9 cellular contexts compared by ENCODE assay signal in genomic region chr14:90815817-90816662, GRCh38. TPM values are rescaled to one million over a fixed set of nuclear protein-coding genes. Genes with fewer than 3 reads are reported as not detected.
DNase-seq lines count a peak whose midpoint lies in the region; ATAC-seq, FAIRE-seq and TF ChIP-seq lines count a peak whose summit lies in the region.
"Had no signal": no experiment of that assay in that cellular context is flagged by ENCODE, and none has a peak within 500 bp of the region (broad histone marks: within the 10 kb centered on the region; RNA-seq: fewer than 3 reads in every experiment).

Gene TTC7B, minus strand, starts transcription at chr14:90816430. Its CDS starts 135 bp downstream, at chr14:90816295.

- CTCF ChIA-PET in Caco-2 (lab: Charles Lee): interaction anchor here (0.6 to 1.0 kb wide), 3 partner anchors 21 to 174 kb away, joined by 3 read pairs; no protein-coding TSS in a partner anchor
- CTCF ChIA-PET in activated CD8-positive, alpha-beta memory T cell treated with anti-CD3 and anti-CD28 coated beads, Interleukin-2, amount 10 ng/mL, durations not matched to agents 7 days and 5 days (lab: Charles Lee): interaction anchor here (1.1 to 1.6 kb wide), 2 partner anchors 14 to 58 kb away, joined by 3 to 4 read pairs; no protein-coding TSS in a partner anchor

- peak within 1 kb of the TSS; percentile 49 for H3K27ac Mint-ChIP-seq in Caco-2 (ENCODE audit: unreplicated experiment)
- H3K27ac Mint-ChIP-seq in activated CD8-positive, alpha-beta memory T cell treated with anti-CD3 and anti-CD28 coated beads, Interleukin-2, amount 10 ng/mL, durations not matched to agents 7 days and 5 days: no peak within 1 kb of the TSS
- H3K27ac Mint-ChIP-seq in naive B cell: peak within 1 kb of the TSS in 5 of 6 donors; percentile 2 to 87 (median 4)

- no peak for FAIRE-seq in urothelium cell line (lab: Jason Lieb, UNC)
- FAIRE-seq: TTC549 had no signal

- no peaks in the 10 kb centered on the region for H3K9me3 Mint-ChIP-seq in Caco-2 (ENCODE audit: unreplicated experiment)
- no peaks in the 10 kb centered on the region for H3K9me3 Mint-ChIP-seq in activated CD8-positive, alpha-beta memory T cell treated with anti-CD3 and anti-CD28 coated beads, Interleukin-2, amount 10 ng/mL, durations not matched to agents 7 days and 5 days (ENCODE audit: low read depth)
- peaks cover 0 to 2% (median 0%) of the 10 kb centered on the region in 7 donors for H3K9me3 Mint-ChIP-seq in naive B cell

- H3K9me3 ChIP-seq in Caco-2: no peaks in the 10 kb centered on the region

- peak; percentile 67 for ATAC-seq in GM19438 (IDR thresholded peaks at IDR 0.05; ENCODE audit: low read depth, unreplicated experiment)
- peak; percentile 68 for ATAC-seq in activated CD8-positive, alpha-beta memory T cell treated with anti-CD3 and anti-CD28 coated beads, Interleukin-2, amount 10 ng/mL, durations not matched to agents 7 days and 5 days
- peak; percentile 81 to 85 for ATAC-seq in naive B cell (ENCODE audit: low read depth in 2 of 2)

- peak within 1 kb of the TSS; percentile 71 for H3K4me3 Mint-ChIP-seq in Caco-2 (ENCODE audit: unreplicated experiment)
- H3K4me3 Mint-ChIP-seq in activated CD8-positive, alpha-beta memory T cell treated with anti-CD3 and anti-CD28 coated beads, Interleukin-2, amount 10 ng/mL, durations not matched to agents 7 days and 5 days: peak within 1 kb of the TSS; percentile 57
- H3K4me3 Mint-ChIP-seq in naive B cell: peak within 1 kb of the TSS; percentile 66 to 95 (median 84)

- no TSS peak for BruUV-seq in Caco-2 (replicated peaks; lab: Mats Ljungman, UMichigan)

- H3K36me3 ChIP-seq in Caco-2 (ENCODE audit: control insufficient read depth, insufficient read depth, low read length): no peaks in the 10 kb centered on the region

- intact Hi-C loops in Caco-2 (cut with micrococcal nuclease; ENCODE audit: unreplicated experiment): no loop called here

- H3K36me3 Mint-ChIP-seq in Caco-2 (ENCODE audit: insufficient read depth, unreplicated experiment) (no peaks in the 10 kb centered on the region), naive B cell (no peaks in the 10 kb centered on the region)
- H3K36me3 Mint-ChIP-seq in activated CD8-positive, alpha-beta memory T cell treated with anti-CD3 and anti-CD28 coated beads, Interleukin-2, amount 10 ng/mL, durations not matched to agents 7 days and 5 days: no peaks in the 10 kb centered on the region

- no peaks in the 10 kb centered on the region for H3K27me3 ChIP-seq in Caco-2 (replicated peaks; ENCODE audit: control insufficient read depth, insufficient read depth, low read length)

- peak within 1 kb of the TSS; percentile 60 for H3K4me3 ChIP-seq in Caco-2 (ENCODE audit: low read depth, low read length)

- peaks cover 12% of the 10 kb centered on the region; the same call in 1 of the 2 replicates for H3K4me1 ChIP-seq in Caco-2

- peaks cover 21% of the 10 kb centered on the region for H3K4me1 Mint-ChIP-seq in Caco-2 (ENCODE audit: low read depth, unreplicated experiment)
- H3K4me1 Mint-ChIP-seq in activated CD8-positive, alpha-beta memory T cell treated with anti-CD3 and anti-CD28 coated beads, Interleukin-2, amount 10 ng/mL, durations not matched to agents 7 days and 5 days: peaks cover 6% of the 10 kb centered on the region
- H3K4me1 Mint-ChIP-seq in naive B cell: peaks cover 5 to 6% (median 6%) of the 10 kb centered on the region in 3 donors

- peak in 1 of 2 experiments; percentile 75 for DNase-seq in Caco-2
- DNase-seq in LHCN-M2 (ENCODE audit: low read depth): peak; percentile 40
- DNase-seq in activated CD8-positive, alpha-beta memory T cell treated with anti-CD3 and anti-CD28 coated beads, Interleukin-2, amount 10 ng/mL, durations not matched to agents 7 days and 5 days: no peak
- DNase-seq in fibroblast of gingiva (ENCODE audit: low read depth): peak; percentile 14
- peak; percentile 35 for DNase-seq in naive B cell
- DNase-seq in urothelium cell line (ENCODE audit: low spot score): peak; percentile 80
- DNase-seq in NCI-H1048 (lab: John Stamatoyannopoulos, UW): no peak

- TF ChIP-seq CTCF in Caco-2 (IDR thresholded peaks at IDR 0.05; ENCODE audit: insufficient read depth in 1 of 2, low read depth in 1 of 2, low read length in 1 of 2, severe bottlenecking in 1 of 2, unreplicated experiment in 1 of 2): peak in 1 of 2 experiments; percentile 50

- POLR2A ChIA-PET in Caco-2 (lab: Charles Lee): no interaction called here

- no peaks in the 10 kb centered on the region for H3K27me3 Mint-ChIP-seq in Caco-2 (ENCODE audit: insufficient read depth, unreplicated experiment)
- H3K27me3 Mint-ChIP-seq in activated CD8-positive, alpha-beta memory T cell treated with anti-CD3 and anti-CD28 coated beads, Interleukin-2, amount 10 ng/mL, durations not matched to agents 7 days and 5 days: peaks cover 15% of the 10 kb centered on the region
- H3K27me3 Mint-ChIP-seq in naive B cell: peaks cover 4 to 17% (median 15%) of the 10 kb centered on the region in 3 donors

RNA-seq across cellular contexts. Expression of gene TTC7B, which starts in this region (rescaled TPM):
- total RNA-seq in Caco-2 (2022): 19.0 and 28.5 TPM in 2 replicates
- 30.8 and 36.4 TPM in 2 replicates for total RNA-seq in LHCN-M2 (2014; rRNA removed)
- 22.4 TPM for polyA plus RNA-seq in LHCN-M2 (2012)
- total RNA-seq in activated CD8-positive, alpha-beta memory T cell treated with anti-CD3 and anti-CD28 coated beads, Interleukin-2, amount 10 ng/mL, durations not matched to agents 7 days and 5 days: 1 to 10 TPM; 4.9 to 8.3 TPM
- polyA plus RNA-seq in naive B cell (ENCODE audit: low read depth in 6 of 6): 1 to 10 TPM in 1 of 6 donors, under 1 TPM in 1, not detected in 4; 0.39 to 1.2 TPM

Comparison
In these comparisons a context has a peak if more than half of its experiments do, and no peak if none do; other contexts are left out.
1. DNase-seq: peak in LHCN-M2 (single experiment), fibroblast of gingiva (single experiment), naive B cell (single experiment) and urothelium cell line (single experiment); none in activated CD8-positive, alpha-beta memory T cell treated with anti-CD3 and anti-CD28 coated beads, Interleukin-2, amount 10 ng/mL, durations not matched to agents 7 days and 5 days (single experiment) and NCI-H1048 (single experiment).
2. Peak in every context shown above with its lines, with median percentiles within 50 percentile points of each other: H3K4me3 Mint-ChIP-seq and ATAC-seq.